In genomic region chr3:195155842-195156241, GRCh38 we compare ENCODE assay signal across 11 cellular contexts.
DNase-seq lines count a peak whose midpoint lies in the region; ATAC-seq and TF ChIP-seq lines count a peak whose summit lies in the region.
"Had no signal": no experiment of that assay in that cellular context is flagged by ENCODE, and none has a peak within 500 bp of the region (broad histone marks: within the 10 kb centered on the region; RNA-seq: fewer than 3 reads in every experiment).

No MANE protein-coding gene starts in this region.

- DNase-seq in GM23338 (ENCODE audit: low spot score) (no peak), DMS79 (lab: John Stamatoyannopoulos, UW) (no peak), NCI-H2196 (lab: John Stamatoyannopoulos, UW; ENCODE audit: unreplicated experiment) (no peak), NCI-H510A (lab: John Stamatoyannopoulos, UW) (no peak)
- DNase-seq: CD8-positive, alpha-beta T cell; KBM-7; NCI-H524 had no signal

- H3K4me1 Mint-ChIP-seq in GM23338, result peaks cover 70% of the 10 kb centered on the region

- H3K36me3 ChIP-seq in GM23338 (ENCODE audit: insufficient read depth) (no peaks in the 10 kb centered on the region), skeletal muscle satellite cell (ENCODE audit: insufficient read depth, low read length) (no peaks in the 10 kb centered on the region)

- no peaks in the 10 kb centered on the region for H3K9me2 ChIP-seq in GM23338 (ENCODE audit: insufficient read depth)

- peak overlapping the region; percentile 37; the same call in 1 of the 3 replicates for H3K4me3 Mint-ChIP-seq in GM23338
- H3K4me3 Mint-ChIP-seq: CD8-positive, alpha-beta T cell had no signal

- peaks cover 4% of the 10 kb centered on the region; the same call in 1 of the 3 replicates for H3K36me3 Mint-ChIP-seq in GM23338 (ENCODE audit: low read depth)

- peaks cover 6% of the 10 kb centered on the region for H3K27me3 Mint-ChIP-seq in GM23338 (ENCODE audit: insufficient read depth, low read depth, poor library complexity)

- H3K9me3 Mint-ChIP-seq in GM23338, result no peaks in the 10 kb centered on the region
- H3K9me3 Mint-ChIP-seq: CD8-positive, alpha-beta T cell had no signal

- H2AFZ ChIP-seq in GM23338, result no peak overlapping the region

- ATAC-seq in GM23338 (no peak), GM18868 (IDR thresholded peaks at IDR 0.05; ENCODE audit: unreplicated experiment) (no peak)
- ATAC-seq: CD8-positive, alpha-beta T cell had no signal

- H3K4me1 ChIP-seq in GM23338 (ENCODE audit: insufficient read depth) (peaks cover 53% of the 10 kb centered on the region), skeletal muscle satellite cell (ENCODE audit: control insufficient read depth, insufficient read depth, low read length) (peaks cover 38% of the 10 kb centered on the region)

- H3K27ac Mint-ChIP-seq in GM23338, result peak overlapping the region; percentile 91
- H3K27ac Mint-ChIP-seq: CD8-positive, alpha-beta T cell had no signal

- H3K27me3 ChIP-seq in GM23338 (ENCODE audit: insufficient read depth), result no peaks in the 10 kb centered on the region
- H3K27me3 ChIP-seq in layer of hippocampus (ENCODE audit: control insufficient read depth, insufficient read depth, low read length), result no peaks in the 10 kb centered on the region
- H3K27me3 ChIP-seq in skeletal muscle satellite cell (ENCODE audit: control insufficient read depth, insufficient read depth, low read length), result no peaks in the 10 kb centered on the region

- H3K9me3 ChIP-seq in skeletal muscle satellite cell (replicated peaks; ENCODE audit: low read length), result no peaks in the 10 kb centered on the region

- H3F3A ChIP-seq in GM23338 (replicated peaks; ENCODE audit: low read depth), result no peaks in the 10 kb centered on the region; the same call in 1 of the 2 replicates

- H3K4me3 ChIP-seq in GM23338 (no peak overlapping the region), skeletal muscle satellite cell (ENCODE audit: low read length) (no peak overlapping the region)

- peaks cover 14% of the 10 kb centered on the region for H3K79me2 ChIP-seq in GM23338 (replicated peaks; ENCODE audit: insufficient read depth)

- H4K20me1 ChIP-seq in GM23338 (replicated peaks; ENCODE audit: insufficient read depth), result no peaks in the 10 kb centered on the region

- H3K4me2 ChIP-seq in GM23338 (no peak overlapping the region), skeletal muscle satellite cell (ENCODE audit: low read length) (peak overlapping the region; percentile 75)

- H3K27ac ChIP-seq in GM23338 (ENCODE audit: low read depth) (no peak overlapping the region), VCaP (peak overlapping the region; percentile 88), layer of hippocampus (ENCODE audit: low read depth, low read length) (peak overlapping the region; percentile 25)

- TF ChIP-seq CTCF in GM23338 (conservative IDR thresholded peaks at IDR 0.05; ENCODE audit: low read depth in 2 of 2) (no peak), VCaP (conservative IDR thresholded peaks at IDR 0.05) (no peak)

- H3K9ac ChIP-seq in skeletal muscle satellite cell (ENCODE audit: low read depth, low read length), result no peak overlapping the region

TF ChIP-seq in GM23338, 12 proteins besides CTCF, POLR2A, EP300 and RAD21:
- TF ChIP-seq POLR2AphosphoS5 (IDR thresholded peaks at IDR 0.05; ENCODE audit: low read depth) (no peak), ZNF114 (CRISPR knock-in tag; IDR thresholded peaks at IDR 0.05) (no peak), EZH2 (IDR thresholded peaks at IDR 0.05; ENCODE audit: low read depth, unreplicated experiment) (no peak)
